29 cellular contexts compared by ENCODE assay signal in the genomic region with DNA sequence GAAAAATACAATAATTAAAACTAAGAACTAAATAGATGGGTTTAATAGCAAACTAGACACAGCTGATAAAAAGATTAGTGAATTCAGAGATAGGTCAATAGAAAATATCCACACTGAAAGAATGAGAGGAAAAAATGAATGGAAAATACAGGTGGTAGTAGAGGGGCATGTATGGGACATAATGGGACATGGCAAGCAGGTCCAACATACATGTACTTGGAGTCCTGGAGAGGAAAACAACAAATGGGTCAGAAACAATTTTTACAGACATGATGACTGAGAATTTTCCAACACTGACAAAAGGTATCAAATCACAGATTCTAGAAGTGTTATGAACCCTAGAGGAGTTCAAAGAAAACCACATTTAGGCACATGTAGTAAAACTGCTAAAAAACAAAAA.
"Had no signal": no experiment of that assay in that cellular context is flagged by ENCODE, and none has a peak within 500 bp of the region (broad histone marks: within the 10 kb centered on the region; RNA-seq: fewer than 3 reads in every experiment).

No MANE protein-coding gene starts in this region.

- DNase-seq: colonic mucosa; cortex of kidney; dermis blood vessel endothelial cell; dorsolateral prefrontal cortex; effector CD4-positive, alpha-beta T cell; effector CD8-positive, alpha-beta T cell; effector memory CD4-positive, alpha-beta T cell; effector memory CD8-positive, alpha-beta T cell; endodermal cell; erythroblast; esophagus squamous epithelium; foreskin fibroblast; foreskin keratinocyte; foreskin melanocyte; gastrocnemius medialis; glutamatergic neuron; head of caudate nucleus; heart left ventricle; heart right ventricle had no signal

- H3K4me1 ChIP-seq: colonic mucosa, esophagus muscularis mucosa, esophagus squamous epithelium, foreskin keratinocyte, gastrocnemius medialis, gastroesophageal sphincter, heart left ventricle, heart right ventricle had no signal

- H3K4me3 ChIP-seq: colonic mucosa, coronary artery, dorsolateral prefrontal cortex, esophagus muscularis mucosa, esophagus squamous epithelium, gastrocnemius medialis, gastroesophageal sphincter, heart left ventricle, heart right ventricle had no signal

- H3K27ac ChIP-seq: colonic mucosa, coronary artery, dorsolateral prefrontal cortex, epithelial cell of prostate, esophagus muscularis mucosa, esophagus squamous epithelium, foreskin keratinocyte, gastrocnemius medialis, gastroesophageal sphincter, heart left ventricle, heart right ventricle had no signal

- H3K27me3 ChIP-seq: colonic mucosa, dorsolateral prefrontal cortex, esophagus muscularis mucosa, esophagus squamous epithelium, foreskin keratinocyte, gastrocnemius medialis, gastroesophageal sphincter, heart left ventricle, heart right ventricle had no signal

- H3K27ac Mint-ChIP-seq: dendritic cell treated with granulocyte-macrophage colony-stimulating factor and Interleukin-4, amounts not matched to agents 40 ng/mL and 50 ng/mL, for 4 days; effector memory CD8-positive, alpha-beta T cell; endodermal cell had no signal

- H3K27me3 Mint-ChIP-seq: dendritic cell treated with granulocyte-macrophage colony-stimulating factor and Interleukin-4, amounts not matched to agents 40 ng/mL and 50 ng/mL, for 4 days; effector memory CD8-positive, alpha-beta T cell had no signal

- H3K9me3 ChIP-seq: colonic mucosa, esophagus muscularis mucosa, esophagus squamous epithelium, gastrocnemius medialis, gastroesophageal sphincter had no signal

- H3K9me3 Mint-ChIP-seq: dendritic cell treated with granulocyte-macrophage colony-stimulating factor and Interleukin-4, amounts not matched to agents 40 ng/mL and 50 ng/mL, for 4 days; effector memory CD8-positive, alpha-beta T cell; endodermal cell had no signal

- ATAC-seq: effector memory CD8-positive, alpha-beta T cell; esophagus mucosa; foreskin keratinocyte; gastrocnemius medialis; gastroesophageal sphincter; heart left ventricle; heart right ventricle had no signal

- FAIRE-seq: colon, endometrium, endothelial cell of umbilical vein, frontal cortex had no signal

- H3K4me3 Mint-ChIP-seq: dendritic cell treated with granulocyte-macrophage colony-stimulating factor and Interleukin-4, amounts not matched to agents 40 ng/mL and 50 ng/mL, for 4 days; effector memory CD8-positive, alpha-beta T cell; endodermal cell had no signal

- H3K36me3 ChIP-seq: colonic mucosa, esophagus muscularis mucosa, esophagus squamous epithelium, gastroesophageal sphincter had no signal
